7 cellular contexts compared by ENCODE assay signal in genomic region chr17:10291576-10291975, GRCh38.
DNase-seq lines count a peak whose midpoint lies in the region; ATAC-seq and TF ChIP-seq lines count a peak whose summit lies in the region.
"Not testable (repeated sequence)": the region's sequence is repeated elsewhere in the genome, so short reads cannot be mapped to it uniquely, and the experiment has no call there.

No MANE protein-coding gene starts in this region.

- peaks cover 15% of the 10 kb centered on the region; the same call in 1 of the 2 replicates for H3K4me1 Mint-ChIP-seq in HFFc6 (ENCODE audit: low read depth)

- not testable (repeated sequence) for H2BK15ac ChIP-seq in mesenchymal stem cell (ENCODE audit: low read depth, poor library complexity, severe bottlenecking)

- H3K14ac ChIP-seq in mesenchymal stem cell (ENCODE audit: low read length in 2 of 2), result not testable (repeated sequence)

- H4K8ac ChIP-seq in mesenchymal stem cell (ENCODE audit: low read length), result not testable (repeated sequence)

- TF ChIP-seq POLR2A in heart left ventricle (IDR thresholded peaks at IDR 0.05), result not testable (repeated sequence)

- peak in 2 of 4 donors; percentile 23 to 33 for ATAC-seq in heart left ventricle

- not testable (repeated sequence) for H3K23ac ChIP-seq in mesenchymal stem cell (ENCODE audit: low read length in 2 of 2)

- intact Hi-C loops in heart left ventricle (cut with DNase I), result loop anchor here in 4 of 10 donors (5.0 to 10.0 kb wide), 3 partner anchors 174 to 367 kb away; no protein-coding TSS in a partner anchor

- not testable (repeated sequence) for H2BK120ac ChIP-seq in mesenchymal stem cell (ENCODE audit: low read depth, low read length)

- H3K79me1 ChIP-seq in mesenchymal stem cell (replicated peaks; ENCODE audit: low read length, poor library complexity, severe bottlenecking), result not testable (repeated sequence)

- H3K27ac ChIP-seq in RWPE1 (peak overlapping the region; percentile 46), epithelial cell of prostate (peak overlapping the region; percentile 66), heart left ventricle (peak overlapping the region in 7 of 12 donors; percentile 2 to 63 (median 57)), skeletal muscle tissue (ENCODE audit: low read depth, low read length) (peak overlapping the region; percentile 54)
- H3K27ac ChIP-seq in mesenchymal stem cell (ENCODE audit: low read length, poor library complexity, severe bottlenecking), result not testable (repeated sequence)

- not testable (repeated sequence) for H4K91ac ChIP-seq in mesenchymal stem cell (ENCODE audit: low read length)

- POLR2A ChIA-PET in RWPE1 (lab: Yijun Ruan, JAX; ENCODE audit: low non-redundant PET), result not testable (repeated sequence)

- H3K36me3 Mint-ChIP-seq in HFFc6 (ENCODE audit: low read depth), result not testable (repeated sequence)

- not testable (repeated sequence) for H3K9me3 Mint-ChIP-seq in HFFc6

- H3K4me1 ChIP-seq in adipocyte (ENCODE audit: control insufficient read depth, insufficient read depth, low read length) (peaks cover 26% of the 10 kb centered on the region), heart left ventricle (peaks cover 0 to 18% (median 0%) of the 10 kb centered on the region in 12 donors), skeletal muscle tissue (ENCODE audit: control insufficient read depth in 3 of 3, insufficient read depth in 3 of 3, low read length in 3 of 3) (peaks cover 0 to 10% (median 4%) of the 10 kb centered on the region in 3 donors)
- not testable (repeated sequence) for H3K4me1 ChIP-seq in mesenchymal stem cell (ENCODE audit: control insufficient read depth, insufficient read depth, low read depth, low read length)

- not testable (repeated sequence) for H3K4me3 Mint-ChIP-seq in HFFc6

- not testable (repeated sequence) for H2AK5ac ChIP-seq in mesenchymal stem cell (ENCODE audit: low read length, severe bottlenecking)

- H2AFZ ChIP-seq in mesenchymal stem cell (ENCODE audit: low read depth, low read length), result not testable (repeated sequence)

- DNase-seq in HFFc6; RWPE1 (ENCODE audit: low spot score); adipocyte (ENCODE audit: low read depth); epithelial cell of prostate (ENCODE audit: low read depth, low spot score); mesenchymal stem cell: not testable (repeated sequence)
- DNase-seq in heart left ventricle, result peak in 1 of 5 donors; percentile 41

- CTCF ChIA-PET in RWPE1 (lab: Yijun Ruan, JAX), result not testable (repeated sequence)

- 60 to 64% (median 62%) methylated on average over 12 of the region's 12 CpGs for WGBS in heart left ventricle, 4 donors
- 82% methylated on average over 12 of the region's 12 CpGs for WGBS in mesenchymal stem cell

- not testable (repeated sequence) for H3K9ac ChIP-seq in adipocyte (ENCODE audit: low read length); skeletal muscle tissue (ENCODE audit: low read depth in 1 of 3, low read length in 3 of 3)
- H3K9ac ChIP-seq in mesenchymal stem cell (ENCODE audit: low read length), result peak overlapping the region; percentile 62

- not testable (repeated sequence) for H3K4me2 ChIP-seq in mesenchymal stem cell (ENCODE audit: low read length, poor library complexity, severe bottlenecking)

- H2BK12ac ChIP-seq in mesenchymal stem cell (ENCODE audit: low read length in 2 of 2), result not testable (repeated sequence)

- H2BK5ac ChIP-seq in mesenchymal stem cell (ENCODE audit: low read depth, low read length, poor library complexity, severe bottlenecking), result not testable (repeated sequence)

- H3K27me3 Mint-ChIP-seq in HFFc6 (ENCODE audit: insufficient read depth), result not testable (repeated sequence)

- H3K27me3 ChIP-seq in adipocyte (replicated peaks; ENCODE audit: control insufficient read depth, insufficient read depth, low read length); skeletal muscle tissue (ENCODE audit: control insufficient read depth in 3 of 3, insufficient read depth in 3 of 3, low read length in 3 of 3): not testable (repeated sequence)
- H3K27me3 ChIP-seq in heart left ventricle (peaks cover 0 to 20% (median 3%) of the 10 kb centered on the region in 9 donors), mesenchymal stem cell (ENCODE audit: control insufficient read depth in 1 of 2, insufficient read depth in 1 of 2, low read length in 2 of 2) (peaks cover 0 to 25% of the 10 kb centered on the region in 2 experiments)

- not testable (repeated sequence) for TF ChIP-seq CTCF in HFFc6 (IDR thresholded peaks at IDR 0.05); RWPE1 (conservative IDR thresholded peaks at IDR 0.05; ENCODE audit: low read depth); heart left ventricle (IDR thresholded peaks at IDR 0.05)

- H3K4me3 ChIP-seq in adipocyte (ENCODE audit: low read length) (peak overlapping the region; percentile 55), heart left ventricle (peak overlapping the region in 7 of 12 donors; percentile 8 to 49 (median 36))
- not testable (repeated sequence) for H3K4me3 ChIP-seq in mesenchymal stem cell (ENCODE audit: insufficient read depth in 1 of 2, low read depth in 1 of 2, low read length in 2 of 2); skeletal muscle tissue (ENCODE audit: low read length in 3 of 3)

- H3K36me3 ChIP-seq in adipocyte (ENCODE audit: control insufficient read depth, insufficient read depth, low read length, severe bottlenecking); heart left ventricle; mesenchymal stem cell (ENCODE audit: control insufficient read depth in 1 of 2, insufficient read depth in 2 of 2, low read depth in 1 of 2, low read length in 2 of 2); skeletal muscle tissue (ENCODE audit: control insufficient read depth in 3 of 3, insufficient read depth in 3 of 3, low read length in 3 of 3): not testable (repeated sequence)

- H3K9me3 ChIP-seq in adipocyte (ENCODE audit: control insufficient read depth, low read length); heart left ventricle; mesenchymal stem cell (ENCODE audit: control insufficient read depth, low read length); skeletal muscle tissue (ENCODE audit: control insufficient read depth in 3 of 3, low read length in 3 of 3): not testable (repeated sequence)

- H3K27ac Mint-ChIP-seq in HFFc6, result peak overlapping the region; percentile 49; the same call in 1 of the 2 replicates

- not testable (repeated sequence) for H3K4ac ChIP-seq in mesenchymal stem cell (ENCODE audit: low read depth in 1 of 2, low read length in 2 of 2)

- not testable (repeated sequence) for H3K18ac ChIP-seq in mesenchymal stem cell (ENCODE audit: low read depth in 1 of 2, low read length in 2 of 2)
